Comparison of ENCODE assay signal across 1 cellular context in genomic region chr9:133347515-133347984, GRCh38.
TF ChIP-seq lines count a peak whose summit lies in the region.

No MANE protein-coding gene starts in this region.

TF ChIP-seq in GM23338, 12 proteins besides CTCF, POLR2A, EP300 and RAD21 (continued from another document):
- TF ChIP-seq REST (IDR thresholded peaks at IDR 0.05; ENCODE audit: unreplicated experiment) (no peak), NANOG (IDR thresholded peaks at IDR 0.05; ENCODE audit: borderline replicate concordance) (no peak)
